17 cellular contexts compared by ENCODE assay signal in genomic region chr2:6810961-6811360, GRCh38. TPM values are rescaled to one million over a fixed set of nuclear protein-coding genes. Genes with fewer than 3 reads are reported as not detected.
DNase-seq lines count a peak whose midpoint lies in the region; ATAC-seq, FAIRE-seq and TF ChIP-seq lines count a peak whose summit lies in the region.
"Had no signal": no experiment of that assay in that cellular context is flagged by ENCODE, and none has a peak within 500 bp of the region (broad histone marks: within the 10 kb centered on the region; RNA-seq: fewer than 3 reads in every experiment).

No MANE protein-coding gene starts in this region.

- CTCF ChIA-PET in HepG2 (lab: Yijun Ruan, JAX; ENCODE audit: low intra/inter-chr PET ratio, low total read pairs), result no interaction called here

- H3K9ac ChIP-seq in HepG2 (ENCODE audit: insufficient read depth, low read depth, low read length) (no peak overlapping the region), Karpas-422 (ENCODE audit: low read length) (no peak overlapping the region), neuronal stem cell (ENCODE audit: low read depth, low read length, poor library complexity) (no peak overlapping the region)

- no peak for TF ChIP-seq EP300 in HepG2 (IDR thresholded peaks at IDR 0.05; ENCODE audit: low read depth in 2 of 2, low read length in 2 of 2)
- no peak for TF ChIP-seq EP300 in HepG2 (CRISPR knock-in tag; IDR thresholded peaks at IDR 0.05; ENCODE audit: borderline replicate concordance)
- no peak for TF ChIP-seq EP300 in stomach (IDR thresholded peaks at IDR 0.05)

- no peaks in the 10 kb centered on the region for H3K9me2 ChIP-seq in Karpas-422 (replicated peaks; ENCODE audit: insufficient read depth, low read length)

- peaks cover 2 to 45% of the 10 kb centered on the region in 2 experiments; a peak in 3 of 5 replicates for H3K27me3 ChIP-seq in HepG2 (ENCODE audit: control insufficient read depth in 1 of 2, insufficient read depth in 2 of 2, low read length in 2 of 2)
- H3K27me3 ChIP-seq in right lobe of liver, result no peaks in the 10 kb centered on the region
- H3K27me3 ChIP-seq in Karpas-422 (ENCODE audit: low read length), result no peaks in the 10 kb centered on the region
- H3K27me3 ChIP-seq in neuronal stem cell (ENCODE audit: control insufficient read depth in 3 of 3, insufficient read depth in 3 of 3, low read depth in 1 of 3, low read length in 3 of 3), result peaks cover 0 to 4% (median 0%) of the 10 kb centered on the region in 3 experiments
- H3K27me3 ChIP-seq in stomach, result peaks cover 0 to 36% (median 0%) of the 10 kb centered on the region in 3 donors

- TF ChIP-seq CTCF in HepG2 (CRISPR knock-in tag; IDR thresholded peaks at IDR 0.05), result no peak
- no peak for TF ChIP-seq CTCF in right lobe of liver (IDR thresholded peaks at IDR 0.05)
- TF ChIP-seq CTCF in stomach (IDR thresholded peaks at IDR 0.05), result no peak

- DNase-seq in HepG2 (ENCODE audit: low spot score), result no peak
- no peak for DNase-seq in right lobe of liver
- no peak for DNase-seq in Karpas-422
- no peak for DNase-seq in neuronal stem cell (ENCODE audit: low spot score)
- no peak for DNase-seq in stomach
- no peak for DNase-seq in NCI-H1694 (lab: John Stamatoyannopoulos, UW)
- DNase-seq: Caco-2; CD4-positive, alpha-beta T cell; DMS79 treated with DMSO at 0.1 percent for 48 hours; EL; HCEC 1CT had no signal

- in situ Hi-C loops in HepG2 (cut with HindIII; ENCODE audit: extremely low pct_ligation_motif_present, low pct_unique_long_range_greater_than_20kb), result no loop called here

- H3K4me2 ChIP-seq in HepG2 (ENCODE audit: low read depth, low read length) (no peak overlapping the region), Karpas-422 (ENCODE audit: low read depth, low read length, poor library complexity, severe bottlenecking) (no peak overlapping the region), neuronal stem cell (ENCODE audit: insufficient read depth, low read length, poor library complexity, severe bottlenecking) (no peak overlapping the region)
- H3K4me2 ChIP-seq: GM23338 had no signal

- no peak for TF ChIP-seq RAD21 in HepG2 (CRISPR knock-in tag; IDR thresholded peaks at IDR 0.05)

- FAIRE-seq in HepG2 (lab: Jason Lieb, UNC), result no peak
- FAIRE-seq: D721Med, G401.6, GM12891, H54 had no signal

- H2BK12ac ChIP-seq in neuronal stem cell (ENCODE audit: low read length), result no peak overlapping the region

- H3K9me3 ChIP-seq in HepG2 (ENCODE audit: low read length), result no peaks in the 10 kb centered on the region
- no peaks in the 10 kb centered on the region for H3K9me3 ChIP-seq in right lobe of liver
- no peaks in the 10 kb centered on the region for H3K9me3 ChIP-seq in Karpas-422 (ENCODE audit: low read length)
- no peaks in the 10 kb centered on the region for H3K9me3 ChIP-seq in neuronal stem cell (replicated peaks in 1 of 2; ENCODE audit: control insufficient read depth in 2 of 2, insufficient read depth in 1 of 2, low read depth in 1 of 2, low read length in 2 of 2)
- no peaks in the 10 kb centered on the region for H3K9me3 ChIP-seq in stomach
- H3K9me3 ChIP-seq: Caco-2 had no signal

- no peak overlapping the region for H3K4me3 ChIP-seq in HepG2 (replicated peaks in 1 of 3; ENCODE audit: insufficient read depth in 1 of 3, low read depth in 2 of 3, low read length in 3 of 3)
- H3K4me3 ChIP-seq in right lobe of liver, result no peak overlapping the region
- no peak overlapping the region for H3K4me3 ChIP-seq in Karpas-422 (ENCODE audit: low read length)
- no peak overlapping the region for H3K4me3 ChIP-seq in neuronal stem cell (ENCODE audit: low read length in 2 of 2)
- no peak overlapping the region for H3K4me3 ChIP-seq in stomach
- H3K4me3 ChIP-seq: GM23338 had no signal

- no peak overlapping the region for H2BK120ac ChIP-seq in neuronal stem cell (ENCODE audit: low read depth, low read length)

- no peak overlapping the region for H3K23ac ChIP-seq in neuronal stem cell (ENCODE audit: low read depth, low read length, poor library complexity)

- no peak overlapping the region for H3K4ac ChIP-seq in neuronal stem cell (ENCODE audit: low read length)

- intact Hi-C loops in HepG2 (cut with micrococcal nuclease; ENCODE audit: unreplicated experiment), result no loop called here
- intact Hi-C loops in right lobe of liver (cut with DNase I), result no loop called here
- intact Hi-C loops in stomach (cut with DNase I; ENCODE audit: low total_unique reads), result no loop called here

- H2AFZ ChIP-seq in HepG2 (ENCODE audit: low read length) (no peak overlapping the region), Karpas-422 (ENCODE audit: low read length) (no peak overlapping the region), neuronal stem cell (ENCODE audit: low read length) (no peak overlapping the region)
- H2AFZ ChIP-seq: GM23338 had no signal

- peak overlapping the region; percentile 48 for H3K18ac ChIP-seq in neuronal stem cell (ENCODE audit: low read length)

- no peak overlapping the region for H3K27ac ChIP-seq in HepG2 (ENCODE audit: extremely low read length, insufficient read depth, low read length)
- no peak overlapping the region for H3K27ac ChIP-seq in right lobe of liver
- H3K27ac ChIP-seq in Karpas-422 (ENCODE audit: low read length), result peak overlapping the region; percentile 96; the same call in 1 of the 2 replicates
- H3K27ac ChIP-seq in neuronal stem cell (replicated peaks; ENCODE audit: low read length), result no peak overlapping the region
- H3K27ac ChIP-seq in stomach, result no peak overlapping the region
- H3K27ac ChIP-seq: C4-2B had no signal

- no peak overlapping the region for H3K14ac ChIP-seq in neuronal stem cell (ENCODE audit: low read length)

- no peak overlapping the region for H2AK5ac ChIP-seq in neuronal stem cell (ENCODE audit: low read depth, low read length)

- no peak overlapping the region for H2BK5ac ChIP-seq in neuronal stem cell (ENCODE audit: low read length)

- H4K20me1 ChIP-seq in HepG2 (ENCODE audit: insufficient read depth, low read length) (no peaks in the 10 kb centered on the region), Karpas-422 (ENCODE audit: insufficient read depth, low read depth, low read length) (no peaks in the 10 kb centered on the region)

- no peak overlapping the region for H2BK15ac ChIP-seq in neuronal stem cell (ENCODE audit: low read length)

- POLR2A ChIA-PET in HepG2 (lab: Yijun Ruan, JAX), result no interaction called here

- H3K36me3 ChIP-seq in HepG2 (replicated peaks in 1 of 2; ENCODE audit: control insufficient read depth in 1 of 2, insufficient read depth in 2 of 2, low read length in 2 of 2) (no peaks in the 10 kb centered on the region), right lobe of liver (no peaks in the 10 kb centered on the region), Karpas-422 (ENCODE audit: insufficient read depth, low read length) (no peaks in the 10 kb centered on the region), neuronal stem cell (replicated peaks in 1 of 2; ENCODE audit: control insufficient read depth in 2 of 2, insufficient read depth in 2 of 2, low read length in 2 of 2) (no peaks in the 10 kb centered on the region), stomach (no peaks in the 10 kb centered on the region)

- ATAC-seq in HepG2, result peak; percentile 32; the same call in 2 of the 3 replicates
- ATAC-seq in right lobe of liver, result no peak
- ATAC-seq: GM23338 had no signal

- TF ChIP-seq POLR2A in HepG2 (IDR thresholded peaks at IDR 0.05; ENCODE audit: insufficient read depth in 1 of 2, low read depth in 2 of 2, low read length in 2 of 2) (no peak), right lobe of liver (IDR thresholded peaks at IDR 0.05) (no peak), stomach (IDR thresholded peaks at IDR 0.05) (no peak)

- H3K4me1 ChIP-seq in HepG2 (ENCODE audit: insufficient read depth, low read length) (no peaks in the 10 kb centered on the region), right lobe of liver (no peaks in the 10 kb centered on the region), Karpas-422 (ENCODE audit: low read length) (peaks cover 69% of the 10 kb centered on the region), neuronal stem cell (ENCODE audit: control insufficient read depth in 2 of 2, insufficient read depth in 1 of 2, low read depth in 1 of 2, low read length in 2 of 2) (peaks cover 4 to 13% of the 10 kb centered on the region in 2 donors), stomach (no peaks in the 10 kb centered on the region)
- H3K4me1 ChIP-seq: Caco-2 had no signal

- no peaks in the 10 kb centered on the region for H3K79me1 ChIP-seq in neuronal stem cell (ENCODE audit: low read depth, low read length)

- BruUV-seq in HepG2 (replicated peaks; lab: Mats Ljungman, UMichigan), result no TSS peak

- no peak overlapping the region for H4K8ac ChIP-seq in neuronal stem cell (ENCODE audit: low read depth, low read length)

- 2% methylated on average over 6 of the region's 6 CpGs for WGBS in HepG2 (ENCODE audit: low lambda C conversion rate)
- 71% methylated on average over 5 of the region's 6 CpGs for WGBS in right lobe of liver (ENCODE audit: insufficient coverage, low coverage, low lambda C conversion rate, missing lambda C conversion rate)
- no CpG with 5 or more reads among the region's 6 CpGs for WGBS in neuronal stem cell (ENCODE audit: extremely low coverage in 2 of 2, insufficient read length in 2 of 2, insufficient replicate concordance in 1 of 2), 2 donors
- 73 to 90% (median 87%) methylated on average over 6 of the region's 6 CpGs for WGBS in stomach, 5 donors

- H4K91ac ChIP-seq in neuronal stem cell (ENCODE audit: low read depth, low read length, poor library complexity), result peak overlapping the region; percentile 76

- H3K79me2 ChIP-seq in HepG2 (ENCODE audit: insufficient read depth, low read length) (no peaks in the 10 kb centered on the region), Karpas-422 (ENCODE audit: low read length) (no peaks in the 10 kb centered on the region)

RNA-seq across cellular contexts. Expression of gene CMPK2, which starts 54.7 kb away (rescaled TPM):
- 0.58 and 1.0 TPM in 2 replicates for total RNA-seq in HepG2 (2016; rRNA removed; fragmentation: Illumina TruSeq; extraction: Trizol)
- total RNA-seq in HepG2 (2016; cell fraction: cytosol; rRNA removed; fragmentation: Illumina TruSeq; extraction: Trizol; ENCODE audit: low read depth), result 0.10 and 0.35 TPM in 2 replicates
- total RNA-seq in HepG2 (2016; cell fraction: insoluble cytoplasmic fraction; rRNA removed; fragmentation: Illumina TruSeq; extraction: Trizol), result 0.88 and 0.89 TPM in 2 replicates
- total RNA-seq in HepG2 (2016; cell fraction: membrane; rRNA removed; fragmentation: Illumina TruSeq; extraction: Trizol), result 0.34 and 0.48 TPM in 2 replicates
- 0.34 and 0.44 TPM in 2 replicates for total RNA-seq in HepG2 (2016; cell fraction: nucleus; rRNA removed; fragmentation: Illumina TruSeq; extraction: Trizol)
- polyA plus RNA-seq in HepG2 (2011; rRNA removed), result 0.04 and 0.16 TPM in 2 replicates
- 0.05 and 0.08 TPM in 2 replicates for polyA plus RNA-seq in HepG2 (2011; cell fraction: cytosol; rRNA removed)
- polyA plus RNA-seq in HepG2 (2011; cell fraction: nucleus; rRNA removed), result not detected in 2 replicates
- polyA plus RNA-seq in HepG2 (2012), result 0.20 TPM in 1 of 2 replicates, not detected in the other
- polyA plus RNA-seq in HepG2 (2016; cell fraction: cytosol; fragmentation: Illumina TruSeq; extraction: Trizol; ENCODE audit: low read depth), result 0.07 and 0.27 TPM in 2 replicates
- 0.84 and 1.0 TPM in 2 replicates for polyA plus RNA-seq in HepG2 (2016; cell fraction: insoluble cytoplasmic fraction; fragmentation: Illumina TruSeq; extraction: Trizol; ENCODE audit: low read depth)
- polyA plus RNA-seq in HepG2 (2016; cell fraction: membrane; fragmentation: Illumina TruSeq; extraction: Trizol; ENCODE audit: low read depth), result 0.23 and 0.33 TPM in 2 replicates
- polyA plus RNA-seq in HepG2 (2016; cell fraction: nucleus; fragmentation: Illumina TruSeq; extraction: Trizol; ENCODE audit: insufficient read depth, low read depth), result 0.55 and 0.74 TPM in 2 replicates
- 0.28 TPM in 1 of 2 replicates, not detected in the other for polyA minus RNA-seq in HepG2 (2011; rRNA and poly(A)+ RNA removed; ENCODE audit: low replicate concordance)
- not detected in 2 replicates for polyA minus RNA-seq in HepG2 (2011; cell fraction: cytosol; rRNA and poly(A)+ RNA removed)
- polyA minus RNA-seq in HepG2 (2011; cell fraction: nucleus; rRNA and poly(A)+ RNA removed), result 0.77 TPM in 1 of 2 replicates, not detected in the other
- total RNA-seq in right lobe of liver, result 1 to 10 TPM; 1.9 to 5.1 (median 3.8) TPM
- 18.8 and 26.6 TPM in 2 replicates for total RNA-seq in Karpas-422 (2014; rRNA removed; shearing (Covaris generic); ENCODE audit: low replicate concordance)
- 0.21 TPM for polyA plus RNA-seq in neuronal stem cell (2013, experiment 1 of 2)
- polyA plus RNA-seq in neuronal stem cell (2013, experiment 2 of 2), result 0.19 TPM
- total RNA-seq in stomach, result 10 to 100 TPM in 1 of 5 donors, 1 to 10 TPM in 4; 2.9 to 11.7 (median 5.8) TPM
- 10 to 100 TPM in 1 of 3 donors, 1 to 10 TPM in 2; 2.4 to 11.3 (median 3.1) TPM for polyA plus RNA-seq in stomach
